Comparison of ENCODE assay signal across 9 cellular contexts in genomic region chr3:57787867-57788623, GRCh38. TPM values are rescaled to one million over a fixed set of nuclear protein-coding genes. Genes with fewer than 3 reads are reported as not detected.
DNase-seq lines count a peak whose midpoint lies in the region; ATAC-seq, FAIRE-seq and TF ChIP-seq lines count a peak whose summit lies in the region.
"Had no signal": no experiment of that assay in that cellular context is flagged by ENCODE, and none has a peak within 500 bp of the region (broad histone marks: within the 10 kb centered on the region; RNA-seq: fewer than 3 reads in every experiment).

No MANE protein-coding gene starts in this region.

- DNase-seq in GM13976 (ENCODE audit: low spot score) (peak; percentile 80), dermis blood vessel endothelial cell (peak; percentile 44), pons (ENCODE audit: low spot score) (no peak), SKM-1 (lab: John Stamatoyannopoulos, UW; ENCODE audit: unreplicated experiment) (no peak), HTR-8/SVneo (ENCODE audit: insufficient read length, low spot score) (no peak)
- DNase-seq in stimulated activated CD4-positive, alpha-beta T cell treated with anti-CD3 and anti-CD28 coated beads, Interleukin-4, amount 100 ng/mL, for 1 hour, result no peak
- DNase-seq: left lung had no signal

- FAIRE-seq in HTR-8/SVneo (lab: Jason Lieb, UNC), result no peak

- in situ Hi-C loops in GM13976 (cut with MboI; ENCODE audit: low sequenced_read_pairs, unreplicated experiment), result no loop called here

- peak; percentile 94 for ATAC-seq in GM19468 (IDR thresholded peaks at IDR 0.05; ENCODE audit: extremely low read depth, unreplicated experiment)
- ATAC-seq in HG03196 (IDR thresholded peaks at IDR 0.05; ENCODE audit: unreplicated experiment), result peak; percentile 86
- ATAC-seq: left lung had no signal

- no peak for TF ChIP-seq CTCF in GM13976 (IDR thresholded peaks at IDR 0.05; ENCODE audit: borderline replicate concordance, control extremely low read depth, extremely low read depth, insufficient read depth, missing control alignments)

RNA-seq across cellular contexts. Expression of gene SLMAP, which starts 31.9 kb away (rescaled TPM):
- total RNA-seq in dermis blood vessel endothelial cell, result 43.2 and 50.0 TPM in 2 replicates

Comparison
In these comparisons a context has a peak if more than half of its experiments do, and no peak if none do; other contexts are left out.
1. DNase-seq: peak in GM13976 (single experiment) and dermis blood vessel endothelial cell (single experiment); none in stimulated activated CD4-positive, alpha-beta T cell treated with anti-CD3 and anti-CD28 coated beads, Interleukin-4, amount 100 ng/mL, for 1 hour (single experiment), pons (single experiment), SKM-1 (single experiment) and HTR-8/SVneo (single experiment).